Comparison of ENCODE assay signal across 1 cellular context in the genomic region with DNA sequence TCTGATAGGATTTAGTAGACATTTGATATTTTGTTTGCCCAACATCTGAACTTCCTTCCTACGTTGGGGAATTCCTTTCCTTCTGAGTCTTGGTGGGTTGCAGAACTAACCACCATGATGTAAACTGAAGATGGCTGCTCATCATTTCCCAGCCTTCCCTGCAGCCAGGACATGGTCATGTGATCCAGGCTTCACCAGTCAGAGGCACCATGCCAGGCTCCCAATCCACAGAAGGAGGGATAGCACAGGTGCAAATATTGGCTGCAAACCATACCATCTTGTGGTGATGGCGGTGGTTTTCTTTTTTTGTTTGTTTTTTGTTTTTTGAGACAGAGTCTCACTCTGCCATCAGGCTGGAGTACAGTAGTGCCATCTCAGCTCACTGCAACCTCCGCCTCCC.
TF ChIP-seq lines count a peak whose summit lies in the region.

No MANE protein-coding gene starts in this region.

TF ChIP-seq in K562, 482 proteins besides CTCF, POLR2A, EP300 and RAD21 (continued from another document):
- TF ChIP-seq TFE3 (CRISPR knock-in tag; IDR thresholded peaks at IDR 0.05), result peak; percentile 49
- TF ChIP-seq ZZZ3 (IDR thresholded peaks at IDR 0.05), result no peak
